ENCODE assay signal across 9 cellular contexts in the genomic region with DNA sequence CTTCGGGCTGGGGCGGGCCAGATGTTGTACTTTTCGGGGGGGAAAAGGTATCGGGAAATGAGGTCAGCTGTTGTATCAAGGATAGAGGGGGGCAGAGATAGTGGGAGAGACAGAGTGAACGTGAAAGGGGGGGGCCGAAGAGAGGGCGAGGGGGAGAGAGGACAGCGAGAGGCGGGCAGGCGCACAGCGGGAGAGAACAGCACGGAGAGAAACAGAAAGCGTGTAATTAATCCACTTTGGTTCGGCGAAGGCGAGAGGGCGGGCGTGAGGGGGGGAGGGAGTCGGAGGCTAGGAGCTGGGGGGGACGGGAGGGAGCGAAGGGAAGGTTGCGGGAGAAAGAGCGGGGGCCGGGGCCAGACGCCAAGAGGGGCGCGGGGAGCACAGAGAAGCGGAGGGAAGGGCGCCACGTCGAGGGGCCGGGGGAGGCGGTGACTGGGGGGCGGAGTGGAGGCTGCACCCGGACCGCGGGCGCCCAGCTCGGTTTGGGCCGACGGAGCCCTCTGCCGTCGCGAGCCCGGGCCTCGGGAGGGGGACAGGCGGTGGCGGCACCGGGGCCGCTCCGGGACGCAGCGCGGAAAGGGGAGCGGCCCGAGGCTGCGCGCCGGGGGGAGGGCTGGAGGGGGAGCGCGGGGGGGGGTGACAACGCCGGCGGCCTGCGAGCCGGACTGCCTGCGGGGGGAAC. TPM values are rescaled to one million over a fixed set of nuclear protein-coding genes. Genes with fewer than 3 reads are reported as not detected.
DNase-seq lines count a peak whose midpoint lies in the region; ATAC-seq and TF ChIP-seq lines count a peak whose summit lies in the region.
"Had no signal": no experiment of that assay in that cellular context is flagged by ENCODE, and none has a peak within 500 bp of the region (broad histone marks: within the 10 kb centered on the region; RNA-seq: fewer than 3 reads in every experiment).

No MANE protein-coding gene starts in this region.

- H3K9me3 ChIP-seq in HCT116 (ENCODE audit: control insufficient read depth in 1 of 2, insufficient read depth in 1 of 2, low read depth in 1 of 2, low read length in 2 of 2) = no peaks in the 10 kb centered on the region

- peak overlapping the region; percentile 11; the same call in 1 of the 2 replicates for H3K9ac ChIP-seq in HCT116 (ENCODE audit: low read length)

- BruUV-seq in HCT116 (replicated peaks; lab: Mats Ljungman, UMichigan) = no TSS peak

- POLR2A ChIA-PET in HCT116 (lab: Charles Lee) (no interaction called here), HEK293T (lab: Yijun Ruan, JAX) (no interaction called here)

- no peaks in the 10 kb centered on the region for H3K36me3 ChIP-seq in HCT116 (ENCODE audit: control insufficient read depth in 1 of 2, insufficient read depth in 2 of 2, low read length in 2 of 2)

- no peak for DNase-seq in HCT116 (ENCODE audit: low read depth, low spot score)
- DNase-seq in SW480 (ENCODE audit: low spot score) = peak; percentile 44
- DNase-seq in glutamatergic neuron = peak; percentile 50
- DNase-seq in skeletal muscle cell (ENCODE audit: low read depth) = no peak
- DNase-seq in DMS114 treated with DMSO at 0.1 percent for 48 hours (lab: John Stamatoyannopoulos, UW; ENCODE audit: unreplicated experiment) = no peak
- DNase-seq in HEK293T (ENCODE audit: extremely low spot score) = no peak
- no peak for DNase-seq in central memory CD4-positive, alpha-beta T cell

- H3K27me3 Mint-ChIP-seq in glutamatergic neuron (ENCODE audit: unreplicated experiment) = peaks cover 27% of the 10 kb centered on the region

- H3K9me2 ChIP-seq in HCT116 (ENCODE audit: insufficient read depth) = no peaks in the 10 kb centered on the region

- no peak overlapping the region for H3K27ac Mint-ChIP-seq in glutamatergic neuron (ENCODE audit: unreplicated experiment)

- H3K4me1 ChIP-seq in HCT116 (ENCODE audit: control insufficient read depth in 1 of 2, insufficient read depth in 2 of 2, low read length in 2 of 2) = peaks cover 0 to 23% of the 10 kb centered on the region in 2 experiments; a peak in 2 of 4 replicates

- RAD21 ChIA-PET in HCT116 (lab: Charles Lee; ENCODE audit: low non-redundant PET in 1 of 2, low total read pairs in 2 of 2, uncharacterized antibody in 2 of 2, unreplicated experiment in 2 of 2) = no interaction called here

- H2AFZ ChIP-seq in HCT116 (ENCODE audit: low read depth, low read length, poor library complexity, severe bottlenecking) = no peak overlapping the region

- H3K27ac ChIP-seq in HCT116 (ENCODE audit: low read depth, low read length) = no peak overlapping the region; the same call in 1 of the 2 replicates

- CTCF ChIA-PET in HCT116 (lab: Charles Lee) = interaction anchor here (0.6 kb wide), 1 partner anchor 316 kb away, joined by 3 read pairs; no protein-coding TSS in a partner anchor
- CTCF ChIA-PET in HEK293T (lab: Yijun Ruan, JAX) = interaction anchor here (0.8 to 1.0 kb wide), 2 partner anchors 12 to 394 kb away, joined by 3 to 4 read pairs; no protein-coding TSS in a partner anchor

- intact Hi-C loops in HCT116 (cut with micrococcal nuclease) = loop anchor here (5.0 kb wide), 1 partner anchor 51 kb away; no protein-coding TSS in a partner anchor

- no peaks in the 10 kb centered on the region for H3K27me3 ChIP-seq in HCT116 (ENCODE audit: insufficient read depth, low read length)

- peaks cover 6% of the 10 kb centered on the region for H3K9me3 Mint-ChIP-seq in glutamatergic neuron (ENCODE audit: unreplicated experiment)

- no peaks in the 10 kb centered on the region for H3K36me3 Mint-ChIP-seq in glutamatergic neuron (ENCODE audit: unreplicated experiment)

- TF ChIP-seq CTCF in HCT116 (IDR thresholded peaks at IDR 0.05 in 2 of 3, conservative IDR thresholded peaks at IDR 0.05 in 1 of 3; ENCODE audit: borderline replicate concordance in 1 of 3, insufficient read depth in 1 of 3, low read depth in 2 of 3, low read length in 2 of 3) = no peak
- no peak for TF ChIP-seq CTCF in glutamatergic neuron (IDR thresholded peaks at IDR 0.05; ENCODE audit: partially characterized antibody, unreplicated experiment)

- no peaks in the 10 kb centered on the region for H3K79me2 ChIP-seq in HCT116 (ENCODE audit: insufficient read depth, low read length)

- no peak for TF ChIP-seq RAD21 in HCT116 (IDR thresholded peaks at IDR 0.05; ENCODE audit: low read depth)

- ATAC-seq in HCT116 = peak; percentile 18
- no peak for ATAC-seq in GM18867 (IDR thresholded peaks at IDR 0.05; ENCODE audit: unreplicated experiment)

- peak overlapping the region; percentile 65 for H3K4me3 Mint-ChIP-seq in glutamatergic neuron (ENCODE audit: unreplicated experiment)

- no peaks in the 10 kb centered on the region for H4K20me1 ChIP-seq in HCT116 (ENCODE audit: insufficient read depth)

- H3K4me3 ChIP-seq in HCT116 (replicated peaks in 1 of 2; ENCODE audit: low read depth in 1 of 2, low read length in 2 of 2) (peak overlapping the region; percentile 48 to 60), skeletal muscle cell (ENCODE audit: low read depth, low read length) (peak overlapping the region; percentile 44)

- no peaks in the 10 kb centered on the region for H3K4me1 Mint-ChIP-seq in glutamatergic neuron (ENCODE audit: low read depth, unreplicated experiment)

- H3K4me2 ChIP-seq in HCT116 (ENCODE audit: low read length) = peak overlapping the region; percentile 96

- no peak for TF ChIP-seq POLR2A in HCT116 (IDR thresholded peaks at IDR 0.05; ENCODE audit: borderline replicate concordance, extremely low read depth, insufficient read depth, insufficient read length)

TF ChIP-seq in HCT116, 20 proteins besides CTCF, POLR2A, EP300 and RAD21:
- TF ChIP-seq YY1 (IDR thresholded peaks at IDR 0.05; ENCODE audit: extremely low read depth, insufficient replicate concordance, low read depth, low read length) = no peak
- no peak for TF ChIP-seq SP1 (IDR thresholded peaks at IDR 0.05; ENCODE audit: low read depth)
- TF ChIP-seq CEBPB (IDR thresholded peaks at IDR 0.05; ENCODE audit: low read depth) = no peak
- TF ChIP-seq, protein P1, sequence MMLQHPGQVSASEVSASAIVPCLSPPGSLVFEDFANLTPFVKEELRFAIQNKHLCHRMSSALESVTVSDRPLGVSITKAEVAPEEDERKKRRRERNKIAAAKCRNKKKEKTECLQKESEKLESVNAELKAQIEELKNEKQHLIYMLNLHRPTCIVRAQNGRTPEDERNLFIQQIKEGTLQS (IDR thresholded peaks at IDR 0.05) = no peak

TF ChIP-seq in HEK293T, 16 proteins besides CTCF, POLR2A, EP300 and RAD21:
- TF ChIP-seq BHLHE40 (IDR thresholded peaks at IDR 0.05; ENCODE audit: borderline replicate concordance) (no peak), ARNT (IDR thresholded peaks at IDR 0.05) (no peak), PKNOX1 (IDR thresholded peaks at IDR 0.05) (no peak), FOXA1 (IDR thresholded peaks at IDR 0.05) (no peak)
TF ChIP-seq in HEK293T: peak in this region for 0.

RNA-seq across cellular contexts. Expression of gene IGF2, which starts 0.6 kb away (rescaled TPM):
- total RNA-seq in HCT116 (2021; ENCODE audit: unreplicated experiment) = 17.9 TPM
- polyA plus RNA-seq in HCT116 (2012) = 12.4 and 15.4 TPM in 2 replicates
- 21.5 TPM for total RNA-seq in glutamatergic neuron (ENCODE audit: unreplicated experiment)
- total RNA-seq: RPMI7951 had no signal

RNA-seq across cellular contexts. Expression of gene INS, which starts 22.4 kb away (rescaled TPM):
- total RNA-seq in HCT116 (2021; ENCODE audit: unreplicated experiment) (0.44 TPM), glutamatergic neuron (ENCODE audit: unreplicated experiment) (not detected)
- not detected in 2 replicates for polyA plus RNA-seq in HCT116 (2012)
- total RNA-seq: RPMI7951 had no signal

RNA-seq across cellular contexts. Expression of gene TH, which starts 33.0 kb away (rescaled TPM):
- not detected for total RNA-seq in HCT116 (2021; ENCODE audit: unreplicated experiment)
- polyA plus RNA-seq in HCT116 (2012) = 0.31 TPM in 1 of 2 replicates, not detected in the other
- not detected for total RNA-seq in glutamatergic neuron (ENCODE audit: unreplicated experiment)

Comparison
In these comparisons a context has a peak if more than half of its experiments do, and no peak if none do; other contexts are left out.
1. DNase-seq: peak in SW480 (single experiment) and glutamatergic neuron (single experiment); none in HCT116 (single experiment), skeletal muscle cell (single experiment), DMS114 treated with DMSO at 0.1 percent for 48 hours (single experiment), HEK293T (single experiment) and central memory CD4-positive, alpha-beta T cell (single experiment).